ENCODE assay signal across 28 cellular contexts in the genomic region with DNA sequence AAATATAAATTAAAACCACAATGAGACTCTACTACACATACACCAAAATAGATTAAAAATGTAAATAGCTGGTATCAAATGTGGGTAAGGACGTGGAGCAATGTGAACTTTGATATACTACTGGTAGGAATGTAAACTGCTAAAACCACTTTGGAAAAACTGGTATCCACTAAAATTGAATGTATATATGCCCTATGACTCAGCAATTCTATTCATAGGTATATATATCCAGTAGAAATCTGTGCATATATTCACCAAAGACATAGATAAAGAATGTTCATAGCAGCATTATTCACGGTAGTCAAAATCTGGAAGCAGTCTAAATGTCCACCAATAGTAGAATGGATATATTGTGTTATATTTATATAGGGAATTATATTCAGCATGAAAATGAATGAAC.
"Had no signal": no experiment of that assay in that cellular context is flagged by ENCODE, and none has a peak within 500 bp of the region (broad histone marks: within the 10 kb centered on the region; RNA-seq: fewer than 3 reads in every experiment).

No MANE protein-coding gene starts in this region.

- FAIRE-seq: astrocyte, RCC 7860, TTC549 had no signal

- DNase-seq: activated CD4-positive, alpha-beta memory T cell treated with anti-CD3 and anti-CD28 coated beads, Interleukin-2, amount 10 ng/mL, durations not matched to agents 7 days and 5 days; activated CD4-positive, alpha-beta T cell treated with anti-CD3 and anti-CD28 coated beads for 36 hours; activated CD4-positive, alpha-beta T cell treated with anti-CD3 and anti-CD28 coated beads, Interleukin-2, amount 50 U/mL, for 1 hour; activated gamma-delta T cell; activated naive CD4-positive, alpha-beta T cell treated with anti-CD3 and anti-CD28 coated beads for 36 hours; activated T-cell treated with anti-CD3 and anti-CD28 coated beads for 4 hours; activated T-cell treated with anti-CD3 and anti-CD28 coated beads, Interleukin-2, amount 50 U/mL, for 48 hours; amygdala; Karpas-422; MM.1S; NCI-H1105 treated with DMSO at 0.1 percent for 48 hours; NCI-H1436 treated with DMSO at 0.1 percent for 48 hours; NCI-H187; NCI-H2081 treated with DMSO at 0.1 percent for 48 hours; NCI-H446; SHP77; T-cell; T-helper 2 cell; T1000 had no signal

- H3K4me3 Mint-ChIP-seq: activated CD4-positive, alpha-beta memory T cell treated with anti-CD3 and anti-CD28 coated beads, Interleukin-2, amount 10 ng/mL, durations not matched to agents 7 days and 5 days; activated CD4-positive, alpha-beta T cell treated with anti-CD3 and anti-CD28 coated beads for 36 hours; activated naive CD4-positive, alpha-beta T cell treated with anti-CD3 and anti-CD28 coated beads for 36 hours; activated naive CD8-positive, alpha-beta T cell; activated T-helper 17 cell treated with anti-CD3 and anti-CD28 coated beads, Interleukin-2, amount 50 U/mL, for 72 hours; brain; central memory CD8-positive, alpha-beta T cell; T-cell had no signal

- H3K27ac ChIP-seq: SJSA1, VCaP had no signal

- H3K27me3 ChIP-seq: SJSA1 had no signal

- ATAC-seq: activated CD4-positive, alpha-beta T cell treated with anti-CD3 and anti-CD28 coated beads for 36 hours; activated T-helper 17 cell treated with anti-CD3 and anti-CD28 coated beads, Interleukin-2, amount 50 U/mL, for 72 hours; T-cell had no signal

- H3K4me1 ChIP-seq: SJSA1 had no signal

- H3K4me1 Mint-ChIP-seq: activated CD4-positive, alpha-beta memory T cell treated with anti-CD3 and anti-CD28 coated beads, Interleukin-2, amount 10 ng/mL, durations not matched to agents 7 days and 5 days; activated CD4-positive, alpha-beta T cell treated with anti-CD3 and anti-CD28 coated beads for 36 hours; brain had no signal

- H3K27me3 Mint-ChIP-seq: activated CD4-positive, alpha-beta memory T cell treated with anti-CD3 and anti-CD28 coated beads, Interleukin-2, amount 10 ng/mL, durations not matched to agents 7 days and 5 days; activated CD4-positive, alpha-beta T cell treated with anti-CD3 and anti-CD28 coated beads for 36 hours; activated naive CD8-positive, alpha-beta T cell; activated T-helper 17 cell treated with anti-CD3 and anti-CD28 coated beads, Interleukin-2, amount 50 U/mL, for 72 hours; brain; central memory CD8-positive, alpha-beta T cell; T-cell had no signal

- H3K9me3 Mint-ChIP-seq: activated T-helper 17 cell treated with anti-CD3 and anti-CD28 coated beads, Interleukin-2, amount 50 U/mL, for 72 hours; central memory CD8-positive, alpha-beta T cell had no signal

- H3K27ac Mint-ChIP-seq: activated CD4-positive, alpha-beta memory T cell treated with anti-CD3 and anti-CD28 coated beads, Interleukin-2, amount 10 ng/mL, durations not matched to agents 7 days and 5 days; activated CD4-positive, alpha-beta T cell treated with anti-CD3 and anti-CD28 coated beads for 36 hours; activated naive CD4-positive, alpha-beta T cell treated with anti-CD3 and anti-CD28 coated beads for 36 hours; activated naive CD8-positive, alpha-beta T cell; activated T-helper 17 cell treated with anti-CD3 and anti-CD28 coated beads, Interleukin-2, amount 50 U/mL, for 72 hours; brain; T-cell had no signal

- H3K4me3 ChIP-seq: SJSA1 had no signal
